ENCODE assay signal across 20 cellular contexts in the genomic region with DNA sequence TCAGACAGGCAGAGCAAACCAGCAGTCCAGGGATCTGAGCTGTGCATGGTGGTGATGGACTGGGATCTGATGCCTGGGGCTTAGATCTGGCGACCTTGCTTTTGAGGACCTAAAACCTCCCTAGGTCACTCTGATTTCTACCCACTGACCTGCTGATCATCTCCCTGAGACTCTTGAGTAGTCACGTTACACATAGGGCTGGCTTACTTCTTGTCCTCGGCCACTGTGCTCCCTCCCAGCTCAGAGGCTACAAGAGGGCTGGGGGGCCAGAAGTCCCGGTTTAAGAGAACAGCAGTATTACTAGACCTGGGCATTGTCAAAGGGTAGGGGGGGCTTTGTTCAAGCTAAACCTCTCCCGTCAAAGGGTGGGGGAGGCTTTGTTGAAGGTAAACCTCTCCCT. TPM values are rescaled to one million over a fixed set of nuclear protein-coding genes. Genes with fewer than 3 reads are reported as not detected.
A peak's percentile ranks its signal among the peaks of the same experiment; 100 is the strongest.
DNase-seq lines count a peak whose midpoint lies in the region; ATAC-seq and TF ChIP-seq lines count a peak whose summit lies in the region.
"Had no signal": no experiment of that assay in that cellular context is flagged by ENCODE, and none has a peak within 500 bp of the region (broad histone marks: within the 10 kb centered on the region; RNA-seq: fewer than 3 reads in every experiment).

No MANE protein-coding gene starts in this region.

- ATAC-seq in T-helper 17 cell (no peak), psoas muscle (no peak), GM21381 (IDR thresholded peaks at IDR 0.05; ENCODE audit: unreplicated experiment) (no peak)
- no peak for ATAC-seq in effector memory CD8-positive, alpha-beta T cell (replicated peaks)
- ATAC-seq: mucosa of descending colon had no signal

- TF ChIP-seq CTCF in psoas muscle (IDR thresholded peaks at IDR 0.05): no peak

- no peak overlapping the region for H3K4me3 Mint-ChIP-seq in T-helper 17 cell
- peak overlapping the region; percentile 22 to 29 for H3K4me3 Mint-ChIP-seq in effector memory CD8-positive, alpha-beta T cell

- peak overlapping the region; percentile 100 for H3K27ac ChIP-seq in psoas muscle
- H3K27ac ChIP-seq: SJSA1, vagina had no signal

- H3K36me3 Mint-ChIP-seq in T-helper 17 cell (ENCODE audit: low read depth): peaks cover 12% of the 10 kb centered on the region
- H3K36me3 Mint-ChIP-seq in effector memory CD8-positive, alpha-beta T cell (ENCODE audit: insufficient read depth): peaks cover 62% of the 10 kb centered on the region

- intact Hi-C loops in psoas muscle (cut with DNase I): no loop called here

- DNase-seq in activated CD8-positive, alpha-beta memory T cell treated with anti-CD3 and anti-CD28 coated beads for 24 hours: peak; percentile 47
- DNase-seq in activated CD8-positive, alpha-beta memory T cell treated with anti-CD3 and anti-CD28 coated beads, Interleukin-2, amount 50 U/mL, for 4 hours: no peak
- no peak for DNase-seq in T-helper 17 cell
- no peak for DNase-seq in effector memory CD8-positive, alpha-beta T cell
- no peak for DNase-seq in psoas muscle
- no peak for DNase-seq in iPS-NIHi7 (ENCODE audit: extremely low spot score)
- DNase-seq in NCI-H510A treated with DMSO at 0.1 percent for 48 hours (lab: John Stamatoyannopoulos, UW): no peak
- DNase-seq: amniotic stem cell; cerebellar nuclear complex; endodermal cell; hippocampal formation; MV-4-11; NCI-H2081 treated with DMSO at 0.1 percent for 48 hours; NCI-H526; stimulated activated CD4-positive, alpha-beta T cell treated with anti-CD3 and anti-CD28 coated beads, Interleukin-12 subunit alpha, Interleukin-12 subunit beta, amount 100 ng/mL, for 4 hours; stimulated activated naive CD4-positive, alpha-beta T cell treated with Interleukin-2 at 50 U/mL for 16 hours had no signal

- H3K27me3 Mint-ChIP-seq in T-helper 17 cell: no peaks in the 10 kb centered on the region
- no peaks in the 10 kb centered on the region for H3K27me3 Mint-ChIP-seq in effector memory CD8-positive, alpha-beta T cell

- H3K4me1 ChIP-seq in psoas muscle: peaks cover 43% of the 10 kb centered on the region

- no peaks in the 10 kb centered on the region for H3K27me3 ChIP-seq in psoas muscle (ENCODE audit: insufficient read depth in 3 of 3, low read length in 2 of 3)
- H3K27me3 ChIP-seq: SJSA1, vagina had no signal

- H3K9me3 ChIP-seq in T-helper 17 cell (ENCODE audit: control insufficient read depth, low read length, poor library complexity, severe bottlenecking) (no peaks in the 10 kb centered on the region), psoas muscle (no peaks in the 10 kb centered on the region)
- H3K9me3 ChIP-seq: mucosa of descending colon, SJSA1, vagina had no signal

- peaks cover 5 to 34% of the 10 kb centered on the region in 2 donors for H3K36me3 ChIP-seq in psoas muscle (ENCODE audit: insufficient read depth in 1 of 2, low read depth in 1 of 2)

- H3K9me3 Mint-ChIP-seq in effector memory CD8-positive, alpha-beta T cell: no peaks in the 10 kb centered on the region
- H3K9me3 Mint-ChIP-seq: endodermal cell had no signal

- H3K4me1 Mint-ChIP-seq in T-helper 17 cell: peaks cover 52% of the 10 kb centered on the region
- H3K4me1 Mint-ChIP-seq in effector memory CD8-positive, alpha-beta T cell (ENCODE audit: low read depth in 2 of 2): peaks cover 50 to 77% of the 10 kb centered on the region in 2 donors

- H3K4me3 ChIP-seq in psoas muscle: no peak overlapping the region
- H3K4me3 ChIP-seq: mucosa of descending colon, SJSA1, vagina had no signal

- H3K27ac Mint-ChIP-seq in T-helper 17 cell: peak overlapping the region; percentile 99
- peak overlapping the region; percentile 87 to 91 for H3K27ac Mint-ChIP-seq in effector memory CD8-positive, alpha-beta T cell
- H3K27ac Mint-ChIP-seq: endodermal cell had no signal

- WGBS in psoas muscle, 3 donors: 65 to 87% (median 76%) methylated on average over 5 of the region's 5 CpGs

RNA-seq across cellular contexts. Expression of gene DYNLT1, which starts 5.5 kb away (rescaled TPM):
- 100 to 1,000 TPM in 1 of 2 donors, 10 to 100 TPM in 1; 87.2 to 107 TPM for total RNA-seq in T-helper 17 cell
- 100 to 1,000 TPM; 112 to 146 (median 135) TPM for total RNA-seq in psoas muscle
- 100 to 1,000 TPM; 150 to 202 (median 177) TPM for polyA plus RNA-seq in psoas muscle

RNA-seq across cellular contexts. Expression of gene SYTL3, which starts 10.8 kb away (rescaled TPM):
- total RNA-seq in T-helper 17 cell (10 to 100 TPM; 28.9 to 36.1 TPM), psoas muscle (10 to 100 TPM in 2 of 4 donors, 1 to 10 TPM in 2; 1.9 to 17.3 (median 11.0) TPM)
- polyA plus RNA-seq in psoas muscle: 1 to 10 TPM; 1.7 to 4.1 (median 2.2) TPM
